Comparison of ENCODE assay signal across 11 cellular contexts in genomic region chr3:135226057-135226456, GRCh38.
A peak's percentile ranks its signal among the peaks of the same experiment; 100 is the strongest.
DNase-seq lines count a peak whose midpoint lies in the region; ATAC-seq, FAIRE-seq and TF ChIP-seq lines count a peak whose summit lies in the region.
"Had no signal": no experiment of that assay in that cellular context is flagged by ENCODE, and none has a peak within 500 bp of the region (broad histone marks: within the 10 kb centered on the region; RNA-seq: fewer than 3 reads in every experiment).

No MANE protein-coding gene starts in this region.

- H2BK120ac ChIP-seq in neuronal stem cell (ENCODE audit: low read depth, low read length) = no peak overlapping the region

- no peaks in the 10 kb centered on the region for H3K36me3 Mint-ChIP-seq in Calu3 (ENCODE audit: insufficient read depth, unreplicated experiment)
- H3K36me3 Mint-ChIP-seq: IgD-negative memory B cell had no signal

- no peaks in the 10 kb centered on the region for H3K27me3 ChIP-seq in Loucy (ENCODE audit: insufficient read depth, low read length, poor library complexity, severe bottlenecking)
- no peaks in the 10 kb centered on the region for H3K27me3 ChIP-seq in neuronal stem cell (ENCODE audit: control insufficient read depth in 3 of 3, insufficient read depth in 3 of 3, low read depth in 1 of 3, low read length in 3 of 3)
- H3K27me3 ChIP-seq: foreskin keratinocyte had no signal

- H2AK5ac ChIP-seq in neuronal stem cell (ENCODE audit: low read depth, low read length) = no peak overlapping the region

- H2AFZ ChIP-seq in Loucy (ENCODE audit: low read length) (peak overlapping the region; percentile 18; the same call in 1 of the 2 replicates), neuronal stem cell (ENCODE audit: low read length) (no peak overlapping the region)

- H3K4me1 ChIP-seq in Loucy (ENCODE audit: insufficient read depth, low read length, poor library complexity, severe bottlenecking) (peaks cover 7% of the 10 kb centered on the region), neuronal stem cell (ENCODE audit: control insufficient read depth in 2 of 2, insufficient read depth in 1 of 2, low read depth in 1 of 2, low read length in 2 of 2) (no peaks in the 10 kb centered on the region)
- H3K4me1 ChIP-seq: foreskin keratinocyte had no signal

- BruUV-seq in Calu3 (replicated peaks; lab: Mats Ljungman, UMichigan) = no TSS peak

- H3K14ac ChIP-seq in neuronal stem cell (ENCODE audit: low read length) = peak overlapping the region; percentile 2

- no peaks in the 10 kb centered on the region for H3K79me1 ChIP-seq in neuronal stem cell (ENCODE audit: low read depth, low read length)

- no peak overlapping the region for H4K91ac ChIP-seq in neuronal stem cell (ENCODE audit: low read depth, low read length, poor library complexity)

- intact Hi-C loops in Calu3 (cut with micrococcal nuclease; ENCODE audit: unreplicated experiment) = no loop called here

- no peak for TF ChIP-seq CTCF in Loucy (conservative IDR thresholded peaks at IDR 0.05; ENCODE audit: low read length)
- no peak for TF ChIP-seq CTCF in D721Med (IDR thresholded peaks at IDR 0.05; ENCODE audit: insufficient read depth, missing control alignments)
- no peak for TF ChIP-seq CTCF in Calu3 (IDR thresholded peaks at IDR 0.05; ENCODE audit: unreplicated experiment)

- no peaks in the 10 kb centered on the region for H3K79me2 ChIP-seq in Loucy (ENCODE audit: insufficient read depth, low read length)

- H3K4ac ChIP-seq in neuronal stem cell (ENCODE audit: low read length) = no peak overlapping the region

- H3K4me2 ChIP-seq in Loucy (ENCODE audit: low read depth, low read length, poor library complexity, severe bottlenecking) (no peak overlapping the region), neuronal stem cell (ENCODE audit: insufficient read depth, low read length, poor library complexity, severe bottlenecking) (no peak overlapping the region)

- no peaks in the 10 kb centered on the region for H3K4me1 Mint-ChIP-seq in Calu3 (ENCODE audit: low read depth, unreplicated experiment)
- H3K4me1 Mint-ChIP-seq: central memory CD8-positive, alpha-beta T cell had no signal

- no peaks in the 10 kb centered on the region for H3F3A ChIP-seq in Loucy (ENCODE audit: low read depth)

- H3K9me3 ChIP-seq in Loucy (ENCODE audit: insufficient read depth, low read depth, low read length) (no peaks in the 10 kb centered on the region), neuronal stem cell (replicated peaks in 1 of 2; ENCODE audit: control insufficient read depth in 2 of 2, insufficient read depth in 1 of 2, low read depth in 1 of 2, low read length in 2 of 2) (peaks cover 0 to 2% of the 10 kb centered on the region in 2 donors)

- no peak overlapping the region for H3K4me3 Mint-ChIP-seq in Calu3 (ENCODE audit: low read depth, unreplicated experiment)
- H3K4me3 Mint-ChIP-seq: central memory CD8-positive, alpha-beta T cell had no signal

- H2BK5ac ChIP-seq in neuronal stem cell (ENCODE audit: low read length) = no peak overlapping the region

- H3K27ac Mint-ChIP-seq in Calu3 (ENCODE audit: unreplicated experiment) = no peak overlapping the region

- DNase-seq in neuronal stem cell (ENCODE audit: low spot score) (no peak), D721Med (ENCODE audit: insufficient read length, low spot score) (no peak), Calu3 (no peak), amniotic stem cell (lab: John Stamatoyannopoulos, UW) (no peak)
- DNase-seq: foreskin keratinocyte, NCI-H526 treated with DMSO at 0.1 percent for 48 hours had no signal

- H3K18ac ChIP-seq in neuronal stem cell (ENCODE audit: low read length) = peak overlapping the region; percentile 22

- H3K9me3 Mint-ChIP-seq in Calu3 (ENCODE audit: low read depth, unreplicated experiment) = no peaks in the 10 kb centered on the region
- H3K9me3 Mint-ChIP-seq: central memory CD8-positive, alpha-beta T cell had no signal

- H3K9me2 ChIP-seq in Loucy (replicated peaks; ENCODE audit: low read depth, low read length) = no peaks in the 10 kb centered on the region

- H3K36me3 ChIP-seq in Loucy (ENCODE audit: insufficient read depth, low read length) (no peaks in the 10 kb centered on the region), neuronal stem cell (replicated peaks in 1 of 2; ENCODE audit: control insufficient read depth in 2 of 2, insufficient read depth in 2 of 2, low read length in 2 of 2) (no peaks in the 10 kb centered on the region)

- peak overlapping the region; percentile 59 for H2BK12ac ChIP-seq in neuronal stem cell (ENCODE audit: low read length)

- ATAC-seq in GM18907 (IDR thresholded peaks at IDR 0.05; ENCODE audit: unreplicated experiment) (peak; percentile 84), HG02610 (IDR thresholded peaks at IDR 0.05; ENCODE audit: unreplicated experiment) (peak; percentile 64)
- ATAC-seq: foreskin keratinocyte had no signal

- H3K27ac ChIP-seq in neuronal stem cell (replicated peaks; ENCODE audit: low read length) = no peak overlapping the region
- H3K27ac ChIP-seq: foreskin keratinocyte had no signal

- no peak overlapping the region for H3K4me3 ChIP-seq in Loucy (ENCODE audit: low read length, poor library complexity, severe bottlenecking)
- H3K4me3 ChIP-seq in neuronal stem cell (ENCODE audit: low read length in 2 of 2) = no peak overlapping the region

- no peak overlapping the region for H4K8ac ChIP-seq in neuronal stem cell (ENCODE audit: low read depth, low read length)

- no peak overlapping the region for H2BK15ac ChIP-seq in neuronal stem cell (ENCODE audit: low read length)

- H3K9ac ChIP-seq in Loucy (ENCODE audit: low read depth, low read length, poor library complexity, severe bottlenecking) (no peak overlapping the region), neuronal stem cell (ENCODE audit: low read depth, low read length, poor library complexity) (peak overlapping the region; percentile 34)

- CTCF ChIA-PET in Calu3 (lab: Charles Lee) = no interaction called here

- no peaks in the 10 kb centered on the region for H3K27me3 Mint-ChIP-seq in Calu3 (ENCODE audit: unreplicated experiment)
- H3K27me3 Mint-ChIP-seq: central memory CD8-positive, alpha-beta T cell had no signal

- H3K23ac ChIP-seq in neuronal stem cell (ENCODE audit: low read depth, low read length, poor library complexity) = no peak overlapping the region

- H4K20me1 ChIP-seq in Loucy (ENCODE audit: insufficient read depth, low read length, poor library complexity, severe bottlenecking) = no peaks in the 10 kb centered on the region

- no peak for FAIRE-seq in D721Med (lab: Jason Lieb, UNC)

- WGBS in neuronal stem cell (ENCODE audit: extremely low coverage in 2 of 2, insufficient read length in 2 of 2, insufficient replicate concordance in 1 of 2), 2 donors = no CpG with 5 or more reads among the region's 6 CpGs
